In genomic region chr1:85816606-85817005, GRCh38 we compare ENCODE assay signal across 4 cellular contexts.
"Had no signal": no experiment of that assay in that cellular context is flagged by ENCODE, and none has a peak within 500 bp of the region (broad histone marks: within the 10 kb centered on the region; RNA-seq: fewer than 3 reads in every experiment).

No MANE protein-coding gene starts in this region.

- DNase-seq: H9, HCEC 1CT, IMR-90, KG1 had no signal
